8 cellular contexts compared by ENCODE assay signal in the genomic region with DNA sequence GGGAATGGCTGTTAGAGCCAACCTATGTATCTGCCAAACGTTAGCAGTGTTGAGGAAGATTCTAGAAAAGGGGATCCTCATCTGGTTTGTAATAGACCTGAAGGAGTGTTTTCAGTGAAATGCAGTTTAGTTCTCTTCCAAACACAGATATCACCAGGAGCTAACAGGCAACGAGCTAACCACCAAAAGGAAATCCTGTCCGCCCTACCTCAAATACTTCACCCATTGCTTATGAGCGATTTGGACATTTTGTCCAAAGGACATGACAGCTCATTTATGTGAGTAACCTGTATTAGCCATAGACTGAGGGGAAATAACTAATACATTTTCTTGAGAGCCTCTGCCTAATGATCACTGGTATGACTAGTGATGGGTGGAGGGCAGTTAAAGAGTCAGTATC. TPM values are rescaled to one million over a fixed set of nuclear protein-coding genes. Genes with fewer than 3 reads are reported as not detected.
DNase-seq lines count a peak whose midpoint lies in the region; TF ChIP-seq lines count a peak whose summit lies in the region.

No MANE protein-coding gene starts in this region.

- H3K79me2 ChIP-seq in OCI-LY1 (ENCODE audit: insufficient read depth, low read length), result no peaks in the 10 kb centered on the region
- no peaks in the 10 kb centered on the region for H3K79me2 ChIP-seq in neural cell (replicated peaks; ENCODE audit: insufficient read depth, low read length)

- no peak for TF ChIP-seq RAD21 in neural cell (conservative IDR thresholded peaks at IDR 0.05)

- H3K4me3 ChIP-seq in GM06990 (replicated peaks; ENCODE audit: low read depth, low read length) (peak overlapping the region; percentile 72), OCI-LY1 (ENCODE audit: low read depth, low read length, poor library complexity, severe bottlenecking) (peak overlapping the region; percentile 57), duodenal mucosa (ENCODE audit: low read depth in 1 of 2, low read length in 2 of 2) (peak overlapping the region; percentile 74 to 81), neural cell (ENCODE audit: low read length) (peak overlapping the region; percentile 70)

- no peak for TF ChIP-seq EP300 in neural cell (conservative IDR thresholded peaks at IDR 0.05; ENCODE audit: poor library complexity, severe bottlenecking)

- H3K4me2 ChIP-seq in OCI-LY1 (ENCODE audit: low read length) (peak overlapping the region; percentile 77), neural cell (ENCODE audit: low read length) (peak overlapping the region; percentile 68)

- H3K27ac ChIP-seq in OCI-LY1 (ENCODE audit: low read depth, low read length, poor library complexity, severe bottlenecking), result no peak overlapping the region
- peak overlapping the region; percentile 83 for H3K27ac ChIP-seq in duodenal mucosa (ENCODE audit: low read depth, low read length)
- H3K27ac ChIP-seq in neural cell (ENCODE audit: low read length), result peak overlapping the region; percentile 89

- H3F3A ChIP-seq in OCI-LY1 (ENCODE audit: insufficient read depth, low read length) (no peaks in the 10 kb centered on the region), neural cell (ENCODE audit: insufficient read depth, low read length, poor library complexity, severe bottlenecking) (no peaks in the 10 kb centered on the region)

- no peak for TF ChIP-seq CTCF in GM06990 (IDR thresholded peaks at IDR 0.05; ENCODE audit: insufficient read depth, low read length, poor library complexity, severe bottlenecking)
- no peak for TF ChIP-seq CTCF in OCI-LY1 (IDR thresholded peaks at IDR 0.05; ENCODE audit: low read length)
- no peak for TF ChIP-seq CTCF in neural cell (IDR thresholded peaks at IDR 0.05; ENCODE audit: poor library complexity, severe bottlenecking)

- DNase-seq in GM06990 (ENCODE audit: extremely low read depth, insufficient read length) (no peak), DMS 273 (lab: John Stamatoyannopoulos, UW; ENCODE audit: unreplicated experiment) (no peak), mucosa of gallbladder (ENCODE audit: low spot score) (no peak)
- DNase-seq in central memory CD4-positive, alpha-beta T cell, result no peak
- DNase-seq in NK-92 treated with Interleukin-12 subunit alpha and Interleukin-12 subunit beta, amount 100 ng/mL, for 24 hours (lab: John Stamatoyannopoulos, UW), result no peak

- no peak overlapping the region for H2AFZ ChIP-seq in OCI-LY1 (ENCODE audit: low read length)
- peak overlapping the region; percentile 98 for H2AFZ ChIP-seq in neural cell (ENCODE audit: low read depth, low read length)

- H3K4me1 ChIP-seq in OCI-LY1 (ENCODE audit: insufficient read depth, low read length, severe bottlenecking) (peaks cover 8% of the 10 kb centered on the region), duodenal mucosa (ENCODE audit: control insufficient read depth in 1 of 2, insufficient read depth in 2 of 2, low read length in 2 of 2) (peaks cover 22 to 45% of the 10 kb centered on the region in 2 donors)

- H3K9ac ChIP-seq in OCI-LY1 (ENCODE audit: low read length) (peak overlapping the region; percentile 41; the same call in 1 of the 2 replicates), duodenal mucosa (ENCODE audit: low read depth in 1 of 2, low read length in 2 of 2) (peak overlapping the region; percentile 68 to 75), neural cell (ENCODE audit: low read length) (peak overlapping the region; percentile 77)

- no peaks in the 10 kb centered on the region; the same call in 1 of the 2 replicates for H3K27me3 ChIP-seq in GM06990 (replicated peaks; ENCODE audit: control insufficient read depth, insufficient read depth, low read length)
- 0 out of 2 replicates have a peak, but pooled peaks cover 4% of the 10 kb centered on the region for H3K27me3 ChIP-seq in OCI-LY1 (ENCODE audit: insufficient read depth, low read length)
- no peaks in the 10 kb centered on the region for H3K27me3 ChIP-seq in duodenal mucosa (ENCODE audit: control insufficient read depth in 1 of 2, insufficient read depth in 2 of 2, low read length in 2 of 2)
- no peaks in the 10 kb centered on the region for H3K27me3 ChIP-seq in neural cell (ENCODE audit: insufficient read depth, low read depth, low read length)

- H4K20me1 ChIP-seq in OCI-LY1 (ENCODE audit: insufficient read depth, low read length) (no peaks in the 10 kb centered on the region), neural cell (ENCODE audit: insufficient read depth) (no peaks in the 10 kb centered on the region)

- H3K9me3 ChIP-seq in OCI-LY1 (ENCODE audit: low read length) (no peaks in the 10 kb centered on the region), duodenal mucosa (ENCODE audit: control insufficient read depth in 1 of 2, low read length in 2 of 2) (no peaks in the 10 kb centered on the region), neural cell (ENCODE audit: low read length) (no peaks in the 10 kb centered on the region)

- H3K36me3 ChIP-seq in GM06990 (ENCODE audit: control insufficient read depth, insufficient read depth, low read length) (peaks cover 5% of the 10 kb centered on the region), OCI-LY1 (ENCODE audit: insufficient read depth, low read length) (0 out of 2 replicates have a peak, but pooled peaks cover 3% of the 10 kb centered on the region), duodenal mucosa (ENCODE audit: control insufficient read depth in 1 of 2, insufficient read depth in 2 of 2, low read length in 2 of 2) (no peaks in the 10 kb centered on the region), neural cell (ENCODE audit: insufficient read depth, low read length) (no peaks in the 10 kb centered on the region)

- H3K9me2 ChIP-seq in OCI-LY1 (ENCODE audit: low read depth, low read length), result no peaks in the 10 kb centered on the region
- H3K9me2 ChIP-seq in neural cell (ENCODE audit: insufficient read depth, low read length), result no peaks in the 10 kb centered on the region

TF ChIP-seq in neural cell, 6 proteins besides CTCF, POLR2A, EP300 and RAD21:
- no peak for TF ChIP-seq TAF1 (IDR thresholded peaks at IDR 0.05; ENCODE audit: low read depth)
- TF ChIP-seq, protein P1, sequence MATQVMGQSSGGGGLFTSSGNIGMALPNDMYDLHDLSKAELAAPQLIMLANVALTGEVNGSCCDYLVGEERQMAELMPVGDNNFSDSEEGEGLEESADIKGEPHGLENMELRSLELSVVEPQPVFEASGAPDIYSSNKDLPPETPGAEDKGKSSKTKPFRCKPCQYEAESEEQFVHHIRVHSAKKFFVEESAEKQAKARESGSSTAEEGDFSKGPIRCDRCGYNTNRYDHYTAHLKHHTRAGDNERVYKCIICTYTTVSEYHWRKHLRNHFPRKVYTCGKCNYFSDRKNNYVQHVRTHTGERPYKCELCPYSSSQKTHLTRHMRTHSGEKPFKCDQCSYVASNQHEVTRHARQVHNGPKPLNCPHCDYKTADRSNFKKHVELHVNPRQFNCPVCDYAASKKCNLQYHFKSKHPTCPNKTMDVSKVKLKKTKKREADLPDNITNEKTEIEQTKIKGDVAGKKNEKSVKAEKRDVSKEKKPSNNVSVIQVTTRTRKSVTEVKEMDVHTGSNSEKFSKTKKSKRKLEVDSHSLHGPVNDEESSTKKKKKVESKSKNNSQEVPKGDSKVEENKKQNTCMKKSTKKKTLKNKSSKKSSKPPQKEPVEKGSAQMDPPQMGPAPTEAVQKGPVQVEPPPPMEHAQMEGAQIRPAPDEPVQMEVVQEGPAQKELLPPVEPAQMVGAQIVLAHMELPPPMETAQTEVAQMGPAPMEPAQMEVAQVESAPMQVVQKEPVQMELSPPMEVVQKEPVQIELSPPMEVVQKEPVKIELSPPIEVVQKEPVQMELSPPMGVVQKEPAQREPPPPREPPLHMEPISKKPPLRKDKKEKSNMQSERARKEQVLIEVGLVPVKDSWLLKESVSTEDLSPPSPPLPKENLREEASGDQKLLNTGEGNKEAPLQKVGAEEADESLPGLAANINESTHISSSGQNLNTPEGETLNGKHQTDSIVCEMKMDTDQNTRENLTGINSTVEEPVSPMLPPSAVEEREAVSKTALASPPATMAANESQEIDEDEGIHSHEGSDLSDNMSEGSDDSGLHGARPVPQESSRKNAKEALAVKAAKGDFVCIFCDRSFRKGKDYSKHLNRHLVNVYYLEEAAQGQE (IDR thresholded peaks at IDR 0.05; ENCODE audit: borderline replicate concordance), result peak; percentile 29
TF ChIP-seq in neural cell: peak in this region for 1.

RNA-seq across cellular contexts. Expression of gene C11orf91, which starts 0.7 kb away (rescaled TPM):
- polyA plus RNA-seq in neural cell, result not detected in 2 replicates
- polyA minus RNA-seq in neural cell, result not detected in 2 replicates
- 0.26 TPM for total RNA-seq in mucosa of gallbladder

RNA-seq across cellular contexts. Expression of gene CD59, which starts 34.9 kb away (rescaled TPM):
- 248 and 253 TPM in 2 replicates for polyA plus RNA-seq in neural cell
- polyA minus RNA-seq in neural cell, result 95.0 and 134 TPM in 2 replicates
- total RNA-seq in mucosa of gallbladder, result 880 TPM
